Comparison of ENCODE assay signal across 8 cellular contexts in genomic region chr4:1289232-1290164, GRCh38. TPM values are rescaled to one million over a fixed set of nuclear protein-coding genes. Genes with fewer than 3 reads are reported as not detected.
DNase-seq lines count a peak whose midpoint lies in the region; ATAC-seq and TF ChIP-seq lines count a peak whose summit lies in the region.

MAEA (plus strand) TSS chr4:1289891; CDS start chr4:1289914, 23 bp downstream.

- peak; percentile 94 for ATAC-seq in GM19023 (IDR thresholded peaks at IDR 0.05; ENCODE audit: unreplicated experiment)
- ATAC-seq in HG03280 (IDR thresholded peaks at IDR 0.05; ENCODE audit: unreplicated experiment), result peak; percentile 93

- H3K27me3 ChIP-seq in spleen (replicated peaks in 1 of 7), result no peaks in the 10 kb centered on the region

- peak within 1 kb of the TSS; percentile 84 to 95 (median 90) for H3K27ac ChIP-seq in spleen

- H3K4me1 ChIP-seq in spleen, result peaks cover 38 to 55% (median 50%) of the 10 kb centered on the region in 6 donors

- intact Hi-C loops in spleen (cut with DNase I; ENCODE audit: low total_unique reads), result loop anchor here (10.0 kb wide), 1 partner anchor 55 kb away; the partner anchor contains the start of gene UVSSA

- peaks cover 0 to 18% (median 0%) of the 10 kb centered on the region in 6 donors for H3K36me3 ChIP-seq in spleen

- 1 to 11% (median 1%) methylated on average over 10 to 95 of the region's 95 CpGs for whole genome bisulfite sequencing in spleen, 5 donors

- H3K9me3 ChIP-seq in spleen, result peaks cover 0 to 8% (median 6%) of the 10 kb centered on the region in 8 donors

- peak within 1 kb of the TSS; percentile 64 to 97 (median 90) for H3K4me3 ChIP-seq in spleen

- peak in 2 of 3 donors; percentile 77 to 78 for TF ChIP-seq POLR2A in spleen (IDR thresholded peaks at IDR 0.05)

- DNase-seq in AG08396 (ENCODE audit: low spot score) (peak; percentile 100), NCI-H345 treated with DMSO at 0.1 percent for 48 hours (lab: John Stamatoyannopoulos, UW; ENCODE audit: unreplicated experiment) (peak; percentile 78), inferior parietal cortex (ENCODE audit: extremely low spot score) (peak; percentile 98), spleen (peak; percentile 98)
- DNase-seq in activated CD4-positive, CD25-positive, alpha-beta regulatory T cell (lab: John Stamatoyannopoulos, UW), result peak; percentile 94 to 95 (median 94)
- DNase-seq in central memory CD4-positive, alpha-beta T cell, result peak; percentile 97

- TF ChIP-seq CTCF in spleen (IDR thresholded peaks at IDR 0.05 in 8 of 11, conservative IDR thresholded peaks at IDR 0.05 in 3 of 11), result peak in 2 of 11 experiments; percentile 31 to 37

RNA-seq across cellular contexts. Expression of gene MAEA, which starts in this region (rescaled TPM):
- 100 to 1,000 TPM in 1 of 7 donors, 10 to 100 TPM in 6; 64.3 to 112 (median 85.6) TPM for total RNA-seq in spleen
- polyA plus RNA-seq in spleen, result 10 to 100 TPM; 46.6 to 76.5 (median 58.8) TPM

Comparison
In these comparisons a context has a peak if more than half of its experiments do, and no peak if none do; other contexts are left out.
1. Peak in every context shown above with its lines: DNase-seq, ATAC-seq, H3K4me3 ChIP-seq and H3K27ac ChIP-seq.